ENCODE assay signal across 8 cellular contexts in genomic region chr19:47111081-47111589, GRCh38. TPM values are rescaled to one million over a fixed set of nuclear protein-coding genes. Genes with fewer than 3 reads are reported as not detected.
DNase-seq lines count a peak whose midpoint lies in the region; ATAC-seq, FAIRE-seq and TF ChIP-seq lines count a peak whose summit lies in the region.

No MANE protein-coding gene starts in this region.

- intact Hi-C loops in adrenal gland (cut with DNase I), result no loop called here

- H3K4me3 ChIP-seq in adrenal gland (peak overlapping the region; percentile 81 to 99 (median 90)), iPS-18a (ENCODE audit: low read length) (peak overlapping the region; percentile 94)

- peak overlapping the region; percentile 100 for H3K9ac ChIP-seq in iPS-18a (ENCODE audit: low read length)

- TF ChIP-seq CTCF in adrenal gland (IDR thresholded peaks at IDR 0.05), result no peak

- ATAC-seq in GM21737 (IDR thresholded peaks at IDR 0.05; ENCODE audit: unreplicated experiment), result no peak
- no peak for ATAC-seq in HG03432 (IDR thresholded peaks at IDR 0.05; ENCODE audit: unreplicated experiment)

- H3K36me3 ChIP-seq in adrenal gland (replicated peaks in 1 of 2) (no peaks in the 10 kb centered on the region), iPS-18a (ENCODE audit: control insufficient read depth, low read depth, low read length) (peaks cover 13% of the 10 kb centered on the region)

- WGBS in adrenal gland, 4 donors, result 0 to 1% (median 0%) methylated on average over 19 to 30 of the region's 30 CpGs

- peak; percentile 67 for FAIRE-seq in GM12891 (lab: Jason Lieb, UNC)

- TF ChIP-seq POLR2A in GM12891 (IDR thresholded peaks at IDR 0.05; ENCODE audit: low read depth, low read length) (no peak), adrenal gland (IDR thresholded peaks at IDR 0.05) (no peak)

- H3K27ac ChIP-seq in adrenal gland, result peak overlapping the region; percentile 97 to 100 (median 100)
- peak overlapping the region; percentile 93 for H3K27ac ChIP-seq in iPS-18a (ENCODE audit: low read length)

- no peaks in the 10 kb centered on the region for H3K27me3 ChIP-seq in adrenal gland
- no peaks in the 10 kb centered on the region for H3K27me3 ChIP-seq in iPS-18a (ENCODE audit: control insufficient read depth, insufficient read depth, low read length)

- DNase-seq in GM12891 (ENCODE audit: insufficient read length, low spot score) (no peak), RPMI8226 (peak; percentile 18), adrenal gland (peak in 2 of 7 donors; percentile 18 to 36), NCI-H146 (lab: John Stamatoyannopoulos, UW) (no peak)
- peak; percentile 26 to 30 for DNase-seq in stimulated activated CD4-positive, alpha-beta T cell treated with anti-CD3 and anti-CD28 coated beads, Interleukin-15, amount 100 ng/mL, for 48 hours (ENCODE audit: low read depth in 2 of 2)

- H3K9me3 ChIP-seq in adrenal gland (replicated peaks in 1 of 3) (no peaks in the 10 kb centered on the region), iPS-18a (ENCODE audit: control insufficient read depth, low read depth, low read length) (no peaks in the 10 kb centered on the region)

- H3K4me1 ChIP-seq in adrenal gland (replicated peaks in 1 of 2) (peaks cover 4 to 41% of the 10 kb centered on the region in 2 donors), iPS-18a (ENCODE audit: control insufficient read depth, low read depth, low read length) (peaks cover 33% of the 10 kb centered on the region)

TF ChIP-seq in GM12891, 5 proteins besides CTCF, POLR2A, EP300 and RAD21:
- peak; percentile 31 for TF ChIP-seq PAX5 (IDR thresholded peaks at IDR 0.05; ENCODE audit: insufficient read depth, low read length, severe bottlenecking)
- no peak; the same call in 1 of the 2 replicates for TF ChIP-seq POLR2AphosphoS5 (IDR thresholded peaks at IDR 0.05; ENCODE audit: low read depth, low read length)
- TF ChIP-seq POU2F2 (IDR thresholded peaks at IDR 0.05; ENCODE audit: low read depth, low read length), result peak; percentile 69
- peak; percentile 58; the same call in 1 of the 2 replicates for TF ChIP-seq SPI1 (IDR thresholded peaks at IDR 0.05; ENCODE audit: low read depth, low read length)
- no peak; the same call in 1 of the 2 replicates for TF ChIP-seq TAF1 (IDR thresholded peaks at IDR 0.05; ENCODE audit: low read depth, low read length)
TF ChIP-seq in GM12891: peak in this region for 3.

RNA-seq across cellular contexts. Expression of gene ZC3H4, which starts 2.4 kb away (rescaled TPM):
- 14.9 TPM for polyA plus RNA-seq in GM12891 (2012; ENCODE audit: low read depth, missing spikeins)
- total RNA-seq in adrenal gland, result 10 to 100 TPM; 19.2 to 45.0 (median 27.1) TPM
- polyA plus RNA-seq in adrenal gland, result 10 to 100 TPM; 10.8 to 24.9 (median 19.7) TPM

RNA-seq across cellular contexts. Expression of gene SAE1, which starts 19.5 kb away (rescaled TPM):
- polyA plus RNA-seq in GM12891 (2012; ENCODE audit: low read depth, missing spikeins), result 99.4 TPM
- total RNA-seq in adrenal gland, result 10 to 100 TPM; 40.1 to 58.5 (median 49.7) TPM
- 10 to 100 TPM; 19.0 to 71.8 (median 23.6) TPM for polyA plus RNA-seq in adrenal gland

Comparison
In these comparisons a context has a peak if more than half of its experiments do, and no peak if none do; other contexts are left out.
1. DNase-seq: peak in RPMI8226 (single experiment) and stimulated activated CD4-positive, alpha-beta T cell treated with anti-CD3 and anti-CD28 coated beads, Interleukin-15, amount 100 ng/mL, for 48 hours (2 of 2); none in GM12891 (single experiment) and NCI-H146 (single experiment).